In the genomic region with DNA sequence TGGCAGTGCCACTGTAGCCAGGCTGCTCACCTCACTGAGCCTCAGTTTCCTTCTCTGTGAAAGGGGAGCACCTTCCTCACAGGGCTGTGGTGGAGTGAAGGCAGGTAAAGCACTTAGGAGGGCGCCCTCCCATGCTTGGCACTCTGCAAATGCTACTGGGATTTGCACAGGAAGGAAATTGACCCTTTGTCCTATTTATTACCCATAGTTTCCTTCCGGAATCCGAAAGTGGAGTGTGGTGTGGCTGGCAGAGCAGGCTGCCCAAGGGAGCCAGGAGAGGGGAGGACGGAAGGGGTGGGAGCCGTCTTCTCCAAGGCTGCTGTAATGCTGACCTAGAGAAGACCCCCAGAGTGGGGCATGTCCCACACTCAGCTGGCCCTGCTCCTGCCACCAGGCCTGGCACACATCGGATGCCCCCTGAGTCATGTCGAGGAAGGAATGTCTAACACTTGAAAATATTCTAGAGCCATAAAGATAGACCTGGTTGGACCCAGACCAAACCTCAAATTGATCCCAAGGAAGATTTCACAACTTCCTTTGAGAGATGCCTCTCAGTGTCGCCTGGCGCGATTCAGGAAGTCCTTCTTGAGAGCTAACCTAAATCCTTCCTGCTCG, we compare ENCODE assay signal across 7 cellular contexts.
DNase-seq lines count a peak whose midpoint lies in the region; ATAC-seq, FAIRE-seq and TF ChIP-seq lines count a peak whose summit lies in the region.
"Not testable (repeated sequence)": the region's sequence is repeated elsewhere in the genome, so short reads cannot be mapped to it uniquely, and the experiment has no call there.

No MANE protein-coding gene starts in this region.

- in situ Hi-C loops in Caki2 (cut with HindIII; ENCODE audit: low pct_unique_long_range_greater_than_20kb, low sequenced_read_pairs), result not testable (repeated sequence)

- not testable (repeated sequence) for H3K9me3 ChIP-seq in astrocyte (ENCODE audit: insufficient read depth, low read depth, low read length); trophoblast cell (ENCODE audit: insufficient read depth, low read depth, low read length)

- H3K9me3 Mint-ChIP-seq in astrocyte (ENCODE audit: unreplicated experiment), result not testable (repeated sequence)

- H3K27me3 ChIP-seq in astrocyte (ENCODE audit: insufficient read depth, low read length); trophoblast cell (ENCODE audit: insufficient read depth, low read length): not testable (repeated sequence)

- not testable (repeated sequence) for H2BK120ac ChIP-seq in trophoblast cell (ENCODE audit: insufficient read depth, low read length, poor library complexity)

- not testable (repeated sequence) for H3K36me3 Mint-ChIP-seq in astrocyte (ENCODE audit: low read depth, unreplicated experiment)

- not testable (repeated sequence) for H4K20me1 ChIP-seq in astrocyte (ENCODE audit: insufficient read depth, low read length)

- H2AFZ ChIP-seq in astrocyte (ENCODE audit: low read depth, low read length); trophoblast cell (ENCODE audit: insufficient read depth, low read length, poor library complexity): not testable (repeated sequence)

- FAIRE-seq in astrocyte (lab: Jason Lieb, UNC), result peak; percentile 85

- H3K4me2 ChIP-seq in astrocyte (ENCODE audit: low read length); trophoblast cell (ENCODE audit: low read length): not testable (repeated sequence)

- H3K27ac Mint-ChIP-seq in astrocyte (ENCODE audit: unreplicated experiment), result not testable (repeated sequence)

- not testable (repeated sequence) for H3K4me1 ChIP-seq in astrocyte (ENCODE audit: insufficient read depth, low read length)
- peaks cover 6 to 15% of the 10 kb centered on the region in 2 experiments for H3K4me1 ChIP-seq in trophoblast cell (ENCODE audit: control insufficient read depth in 1 of 2, insufficient read depth in 2 of 2, low read length in 2 of 2)

- DNase-seq in Caki2 (ENCODE audit: low read depth) (peak; percentile 71), HK-2 (ENCODE audit: unreplicated experiment) (peak; percentile 26), NOMO-1 treated with dmso at 0.1 percent for 144 hours (lab: John Stamatoyannopoulos, UW; ENCODE audit: unreplicated experiment) (peak; percentile 15), astrocyte (ENCODE audit: low read depth) (peak; percentile 56), iris pigment epithelial cell (ENCODE audit: low read depth) (peak; percentile 45)
- not testable (repeated sequence) for DNase-seq in trophoblast cell

- H3K36me3 ChIP-seq in astrocyte (ENCODE audit: insufficient read depth, low read length); trophoblast cell (ENCODE audit: control insufficient read depth in 1 of 2, insufficient read depth in 2 of 2, low read length in 2 of 2): not testable (repeated sequence)

- peaks cover 11% of the 10 kb centered on the region for H3K79me1 ChIP-seq in trophoblast cell (ENCODE audit: low read length)

- H3K4me3 Mint-ChIP-seq in astrocyte (ENCODE audit: unreplicated experiment), result not testable (repeated sequence)

- H3K27me3 Mint-ChIP-seq in astrocyte (ENCODE audit: low read depth, unreplicated experiment), result not testable (repeated sequence)

- not testable (repeated sequence) for TF ChIP-seq CTCF in astrocyte (IDR thresholded peaks at IDR 0.05; ENCODE audit: insufficient read depth, low read depth, low read length)

- not testable (repeated sequence) for H2BK12ac ChIP-seq in trophoblast cell (ENCODE audit: low read length)

- not testable (repeated sequence) for H3K27ac ChIP-seq in astrocyte (ENCODE audit: low read depth, low read length); trophoblast cell (ENCODE audit: low read depth, low read length)

- not testable (repeated sequence) for H4K12ac ChIP-seq in trophoblast cell (ENCODE audit: low read depth, low read length)

- not testable (repeated sequence) for H4K8ac ChIP-seq in trophoblast cell (ENCODE audit: low read depth, low read length)

- no CpG with 5 or more reads among the region's 11 CpGs for WGBS in trophoblast cell (ENCODE audit: extremely low coverage, insufficient coverage, insufficient read length)

- not testable (repeated sequence) for H2AK5ac ChIP-seq in trophoblast cell (ENCODE audit: low read length)

- not testable (repeated sequence) for H3K18ac ChIP-seq in trophoblast cell (ENCODE audit: low read length)

- not testable (repeated sequence) for H3K4me3 ChIP-seq in astrocyte (ENCODE audit: insufficient read depth, low read depth, low read length); trophoblast cell (ENCODE audit: low read depth, low read length)

- not testable (repeated sequence) for H3K79me2 ChIP-seq in astrocyte (ENCODE audit: insufficient read depth, low read length); trophoblast cell (ENCODE audit: control insufficient read depth, insufficient read depth, low read length, poor library complexity)

- not testable (repeated sequence) for H3K23ac ChIP-seq in trophoblast cell (ENCODE audit: low read length)

- H2BK5ac ChIP-seq in trophoblast cell (ENCODE audit: low read depth, low read length, poor library complexity), result not testable (repeated sequence)

- not testable (repeated sequence) for H3K9ac ChIP-seq in astrocyte (ENCODE audit: low read length); trophoblast cell (ENCODE audit: low read length)

- not testable (repeated sequence) for H3K14ac ChIP-seq in trophoblast cell (ENCODE audit: low read length)

- peak; percentile 6 for ATAC-seq in esophagus mucosa

- not testable (repeated sequence) for H3K4ac ChIP-seq in trophoblast cell (ENCODE audit: low read depth, low read length)

- H4K91ac ChIP-seq in trophoblast cell (ENCODE audit: low read depth, low read length), result peak overlapping the region; percentile 54

- H3K4me1 Mint-ChIP-seq in astrocyte (ENCODE audit: low read depth, unreplicated experiment), result not testable (repeated sequence)
